ENCODE assay signal across 8 cellular contexts in genomic region chr14:73829526-73830431, GRCh38. TPM values are rescaled to one million over a fixed set of nuclear protein-coding genes. Genes with fewer than 3 reads are reported as not detected.
DNase-seq lines count a peak whose midpoint lies in the region; ATAC-seq and TF ChIP-seq lines count a peak whose summit lies in the region.

No MANE protein-coding gene starts in this region.

- TF ChIP-seq POLR2A in transverse colon (IDR thresholded peaks at IDR 0.05) (no peak), testis (IDR thresholded peaks at IDR 0.05) (no peak)

- peaks cover 5% of the 10 kb centered on the region for H3K4me1 ChIP-seq in CD4-positive, CD25-positive, alpha-beta regulatory T cell (ENCODE audit: control insufficient read depth, insufficient read depth, low read length, poor library complexity, severe bottlenecking)
- H3K4me1 ChIP-seq in transverse colon (peaks cover 0 to 14% (median 9%) of the 10 kb centered on the region in 4 donors), testis (no peaks in the 10 kb centered on the region)

- peak; percentile 75 to 82 for ATAC-seq in CD4-positive, CD25-positive, alpha-beta regulatory T cell (ENCODE audit: low read depth in 2 of 2)
- ATAC-seq in GM21529 (IDR thresholded peaks at IDR 0.05; ENCODE audit: unreplicated experiment) (peak; percentile 65), GM18519 (IDR thresholded peaks at IDR 0.05; ENCODE audit: low FRiP score, unreplicated experiment) (no peak)
- peak; percentile 79 for ATAC-seq in effector memory CD8-positive, alpha-beta T cell (replicated peaks)

- H3K27ac ChIP-seq in CD4-positive, CD25-positive, alpha-beta regulatory T cell (ENCODE audit: insufficient read depth, low read length, poor library complexity, severe bottlenecking) = no peak overlapping the region
- no peak overlapping the region for H3K27ac ChIP-seq in transverse colon
- no peak overlapping the region for H3K27ac ChIP-seq in testis

- no peak for TF ChIP-seq CTCF in transverse colon (IDR thresholded peaks at IDR 0.05)
- TF ChIP-seq CTCF in testis (IDR thresholded peaks at IDR 0.05) = no peak

- H3K4me3 Mint-ChIP-seq in CD4-positive, CD25-positive, alpha-beta regulatory T cell = no peak overlapping the region
- peak overlapping the region in 1 of 2 donors; percentile 1 for H3K4me3 Mint-ChIP-seq in effector memory CD8-positive, alpha-beta T cell

- WGBS in transverse colon (ENCODE audit: low coverage in 1 of 2), 2 donors = 61 to 74% methylated on average over 8 to 9 of the region's 9 CpGs
- WGBS in testis, 2 donors = 82 to 84% methylated on average over 9 of the region's 9 CpGs

- DNase-seq in CD4-positive, CD25-positive, alpha-beta regulatory T cell = peak in 1 of 3 donors; percentile 82
- DNase-seq in OCI-M1 (lab: John Stamatoyannopoulos, UW) = peak; percentile 68
- peak in 2 of 3 experiments; percentile 4 to 15 for DNase-seq in effector memory CD8-positive, alpha-beta T cell
- DNase-seq in stimulated activated CD8-positive, alpha-beta memory T cell treated with anti-CD3 and anti-CD28 coated beads, Interleukin-7, amount 100 ng/mL, for 4 hours (ENCODE audit: low read depth in 2 of 2) = peak; percentile 5 to 6
- no peak for DNase-seq in transverse colon
- no peak for DNase-seq in testis

- H3K4me1 Mint-ChIP-seq in CD4-positive, CD25-positive, alpha-beta regulatory T cell = peaks cover 2 to 9% (median 6%) of the 10 kb centered on the region in 4 donors
- H3K4me1 Mint-ChIP-seq in effector memory CD8-positive, alpha-beta T cell (ENCODE audit: low read depth in 2 of 2) = peaks cover 5 to 13% of the 10 kb centered on the region in 2 donors

- H3K9me3 ChIP-seq in CD4-positive, CD25-positive, alpha-beta regulatory T cell (ENCODE audit: control insufficient read depth in 2 of 2, low read length in 2 of 2) = no peaks in the 10 kb centered on the region
- H3K9me3 ChIP-seq in transverse colon = no peaks in the 10 kb centered on the region
- H3K9me3 ChIP-seq in testis = no peaks in the 10 kb centered on the region

- H3K4me3 ChIP-seq in CD4-positive, CD25-positive, alpha-beta regulatory T cell (ENCODE audit: low read depth, low read length) = no peak overlapping the region
- H3K4me3 ChIP-seq in transverse colon = no peak overlapping the region
- no peak overlapping the region for H3K4me3 ChIP-seq in testis

- H3K27me3 ChIP-seq in CD4-positive, CD25-positive, alpha-beta regulatory T cell (ENCODE audit: control insufficient read depth, insufficient read depth, low read length) = no peaks in the 10 kb centered on the region
- H3K27me3 ChIP-seq in transverse colon (no peaks in the 10 kb centered on the region), testis (no peaks in the 10 kb centered on the region)

- H3K27me3 Mint-ChIP-seq in CD4-positive, CD25-positive, alpha-beta regulatory T cell = no peaks in the 10 kb centered on the region
- H3K27me3 Mint-ChIP-seq in effector memory CD8-positive, alpha-beta T cell = no peaks in the 10 kb centered on the region

- peak overlapping the region in 2 of 3 donors; percentile 0 to 9 for H3K27ac Mint-ChIP-seq in CD4-positive, CD25-positive, alpha-beta regulatory T cell
- H3K27ac Mint-ChIP-seq in effector memory CD8-positive, alpha-beta T cell = peak overlapping the region; percentile 17 to 42

- H3K36me3 Mint-ChIP-seq in CD4-positive, CD25-positive, alpha-beta regulatory T cell = no peaks in the 10 kb centered on the region
- no peaks in the 10 kb centered on the region for H3K36me3 Mint-ChIP-seq in effector memory CD8-positive, alpha-beta T cell (ENCODE audit: insufficient read depth)

- no peak for TF ChIP-seq EP300 in transverse colon (IDR thresholded peaks at IDR 0.05; ENCODE audit: low read depth)

- no peaks in the 10 kb centered on the region for H3K9me3 Mint-ChIP-seq in CD4-positive, CD25-positive, alpha-beta regulatory T cell
- no peaks in the 10 kb centered on the region for H3K9me3 Mint-ChIP-seq in effector memory CD8-positive, alpha-beta T cell

- in situ Hi-C loops in transverse colon (cut with MboI; ENCODE audit: low pct_ligation_motif_present in 1 of 4, low pct_unique_long_range_greater_than_20kb in 1 of 4, low sequenced_read_pairs in 3 of 4) = loop anchor here in 3 of 4 donors (5.0 to 25.0 kb wide), 3 partner anchors 95 to 317 kb away; no protein-coding TSS in a partner anchor

- no peaks in the 10 kb centered on the region for H3K36me3 ChIP-seq in CD4-positive, CD25-positive, alpha-beta regulatory T cell (ENCODE audit: control insufficient read depth, insufficient read depth, low read length)
- no peaks in the 10 kb centered on the region for H3K36me3 ChIP-seq in transverse colon
- H3K36me3 ChIP-seq in testis (ENCODE audit: low read depth, missing control alignments) = no peaks in the 10 kb centered on the region

- intact Hi-C loops in transverse colon (cut with DNase I; ENCODE audit: low total_unique reads) = loop anchor here (10.0 kb wide), 1 partner anchor 105 kb away; no protein-coding TSS in a partner anchor
- intact Hi-C loops in testis (cut with DNase I; ENCODE audit: low total_unique reads) = loop anchor here (5.0 kb wide), 1 partner anchor 102 kb away; no protein-coding TSS in a partner anchor

RNA-seq across cellular contexts. Expression of gene PTGR2, which starts 21.9 kb away (rescaled TPM):
- total RNA-seq in CD4-positive, CD25-positive, alpha-beta regulatory T cell = 1.1 TPM
- 1 to 10 TPM in 3 of 4 donors, under 1 TPM in 1; 0.98 to 2.8 (median 1.3) TPM for polyA plus RNA-seq in CD4-positive, CD25-positive, alpha-beta regulatory T cell
- total RNA-seq in transverse colon (10 to 100 TPM in 2 of 4 donors, 1 to 10 TPM in 2; 1.8 to 15.8 (median 10.8) TPM), testis (10 to 100 TPM; 19.1 to 19.4 TPM)
- 11.8 TPM for polyA plus RNA-seq in testis (ENCODE audit: insufficient read depth, low read depth, low replicate concordance)

RNA-seq across cellular contexts. Expression of gene ZNF410, which starts 56.9 kb away (rescaled TPM):
- 93.2 TPM for total RNA-seq in CD4-positive, CD25-positive, alpha-beta regulatory T cell
- polyA plus RNA-seq in CD4-positive, CD25-positive, alpha-beta regulatory T cell = 10 to 100 TPM; 76.8 to 89.0 (median 79.9) TPM
- total RNA-seq in transverse colon (100 to 1,000 TPM in 1 of 4 donors, 10 to 100 TPM in 3; 33.2 to 104 (median 45.9) TPM), testis (10 to 100 TPM; 85.3 to 92.9 TPM)
- 117 TPM for polyA plus RNA-seq in testis (ENCODE audit: insufficient read depth, low read depth, low replicate concordance)

Comparison
In these comparisons a context has a peak if more than half of its experiments do, and no peak if none do; other contexts are left out.
1. DNase-seq: peak in OCI-M1 (single experiment), effector memory CD8-positive, alpha-beta T cell (2 of 3) and stimulated activated CD8-positive, alpha-beta memory T cell treated with anti-CD3 and anti-CD28 coated beads, Interleukin-7, amount 100 ng/mL, for 4 hours (2 of 2); none in transverse colon (single experiment) and testis (single experiment).